Comparison of ENCODE assay signal across 24 cellular contexts in genomic region chr4:45122406-45122805, GRCh38.
DNase-seq lines count a peak whose midpoint lies in the region; ATAC-seq, FAIRE-seq and TF ChIP-seq lines count a peak whose summit lies in the region.
"Had no signal": no experiment of that assay in that cellular context is flagged by ENCODE, and none has a peak within 500 bp of the region (broad histone marks: within the 10 kb centered on the region; RNA-seq: fewer than 3 reads in every experiment).

No MANE protein-coding gene starts in this region.

- BruUV-seq in MCF 10A (replicated peaks; lab: Mats Ljungman, UMichigan) = no TSS peak

- H3K23me2 ChIP-seq in H1 (ENCODE audit: low read depth, low read length) = no peaks in the 10 kb centered on the region

- no peak overlapping the region for H4K8ac ChIP-seq in H1 (ENCODE audit: extremely low read depth, insufficient read depth, low read length)

- no peak overlapping the region for H4K91ac ChIP-seq in H1 (replicated peaks; ENCODE audit: insufficient read length, low read length)

- H2BK20ac ChIP-seq in H1 (ENCODE audit: low read length) = no peak overlapping the region

- H2AFZ ChIP-seq in H1 (ENCODE audit: low read length) (peak overlapping the region; percentile 20; the same call in 1 of the 2 replicates), smooth muscle cell (ENCODE audit: low read depth) (no peak overlapping the region)

- TF ChIP-seq RAD21 in H1 (IDR thresholded peaks at IDR 0.05 in 1 of 2, conservative IDR thresholded peaks at IDR 0.05 in 1 of 2; ENCODE audit: low read depth in 2 of 2, low read length in 2 of 2) = no peak

- H3K79me1 ChIP-seq in H1 (ENCODE audit: low read depth, low read length) = no peaks in the 10 kb centered on the region

- H3K9ac ChIP-seq in H1 (replicated peaks in 1 of 4; ENCODE audit: extremely low read depth in 1 of 4, low read depth in 3 of 4, low read length in 3 of 4) (no peak overlapping the region), smooth muscle cell (ENCODE audit: low read depth) (no peak overlapping the region)
- H3K9ac ChIP-seq: BLaER1 had no signal

- intact Hi-C loops in MCF 10A (cut with micrococcal nuclease) = no loop called here
- intact Hi-C loops in breast epithelium (cut with DNase I; ENCODE audit: low total_unique reads) = no loop called here

- no peaks in the 10 kb centered on the region for H3K9me3 ChIP-seq in breast epithelium
- H3K9me3 ChIP-seq in RWPE2 (ENCODE audit: severe bottlenecking) = no peaks in the 10 kb centered on the region
- no peaks in the 10 kb centered on the region for H3K9me3 ChIP-seq in H1 (ENCODE audit: insufficient read depth in 2 of 2, low read depth in 1 of 2, low read length in 1 of 2)
- H3K9me3 ChIP-seq in smooth muscle cell (replicated peaks; ENCODE audit: low read depth) = no peaks in the 10 kb centered on the region
- H3K9me3 ChIP-seq: BLaER1, Caco-2 had no signal

- H3K4me3 ChIP-seq in breast epithelium = no peak overlapping the region
- no peak overlapping the region for H3K4me3 ChIP-seq in RWPE2 (ENCODE audit: severe bottlenecking)
- H3K4me3 ChIP-seq in H1 (ENCODE audit: extremely low read depth in 1 of 4, insufficient read depth in 2 of 4, low read depth in 3 of 4, low read length in 4 of 4) = no peak overlapping the region
- no peak overlapping the region for H3K4me3 ChIP-seq in smooth muscle cell
- H3K4me3 ChIP-seq: BLaER1 had no signal

- H3K9me3 Mint-ChIP-seq in MCF 10A (ENCODE audit: unreplicated experiment) = no peaks in the 10 kb centered on the region
- H3K9me3 Mint-ChIP-seq in osteocyte (ENCODE audit: unreplicated experiment) = no peaks in the 10 kb centered on the region

- H3K4me1 Mint-ChIP-seq in MCF 10A (ENCODE audit: insufficient read depth, unreplicated experiment) (peaks cover 13% of the 10 kb centered on the region), osteocyte (ENCODE audit: unreplicated experiment) (no peaks in the 10 kb centered on the region)
- H3K4me1 Mint-ChIP-seq: B cell; CD4-positive, CD25-positive, alpha-beta regulatory T cell had no signal

- 89% methylated on average over 2 of the region's 2 CpGs; no CpG with 5 or more reads in 1 of the 2 experiments for WGBS in H1 (ENCODE audit: extremely low coverage in 1 of 2, insufficient coverage in 1 of 2, insufficient read length in 1 of 2, insufficient replicate concordance in 2 of 2, low coverage in 1 of 2, low lambda C conversion rate in 2 of 2, missing lambda C conversion rate in 1 of 2), 2 experiments
- 76% methylated on average over 2 of the region's 2 CpGs for WGBS in smooth muscle cell (ENCODE audit: low lambda C conversion rate)

- H3K27me3 Mint-ChIP-seq in MCF 10A (ENCODE audit: insufficient read depth, unreplicated experiment) = no peaks in the 10 kb centered on the region
- no peaks in the 10 kb centered on the region for H3K27me3 Mint-ChIP-seq in osteocyte (ENCODE audit: unreplicated experiment)
- H3K27me3 Mint-ChIP-seq: B cell; CD4-positive, CD25-positive, alpha-beta regulatory T cell had no signal

- H2BK15ac ChIP-seq in H1 (ENCODE audit: low read length) = no peak overlapping the region

- H2BK120ac ChIP-seq in H1 (replicated peaks; ENCODE audit: low read depth, low read length) = no peak overlapping the region

- H3K27ac ChIP-seq in breast epithelium (no peak overlapping the region), RWPE2 (ENCODE audit: poor library complexity, severe bottlenecking) (no peak overlapping the region), H1 (ENCODE audit: low read depth, low read length) (no peak overlapping the region), smooth muscle cell (ENCODE audit: low read depth) (peak overlapping the region; percentile 66)
- H3K27ac ChIP-seq: 22Rv1, BLaER1, C4-2B had no signal

- H3K14ac ChIP-seq in H1 (ENCODE audit: insufficient read length) = no peak overlapping the region

- no peak overlapping the region for H4K5ac ChIP-seq in H1 (ENCODE audit: insufficient read length, low read depth, low read length)

- TF ChIP-seq POLR2A in breast epithelium (IDR thresholded peaks at IDR 0.05) = no peak
- no peak for TF ChIP-seq POLR2A in H1 (IDR thresholded peaks at IDR 0.05; ENCODE audit: control extremely low read depth in 1 of 2, low read depth in 2 of 2, low read length in 2 of 2)

- CTCF ChIA-PET in MCF 10A (lab: Yijun Ruan, JAX) = no interaction called here
- CTCF ChIA-PET in H1 (lab: Charles Lee; ENCODE audit: partially characterized antibody) = interaction anchor here (0.6 to 0.8 kb wide), 2 partner anchors 15 to 197 kb away, joined by 3 to 4 read pairs; no protein-coding TSS in a partner anchor

- peak; percentile 33; the same call in 1 of the 3 replicates for ATAC-seq in RWPE2 (ENCODE audit: low read depth)
- ATAC-seq: CD8-positive, alpha-beta T cell had no signal

- no peak overlapping the region for H2BK5ac ChIP-seq in H1 (ENCODE audit: low read depth, low read length)

- H3F3A ChIP-seq in smooth muscle cell (ENCODE audit: low read depth) = no peaks in the 10 kb centered on the region

- H3K4ac ChIP-seq in H1 (replicated peaks; ENCODE audit: insufficient read length, low read depth, low read length) = no peak overlapping the region

- no peaks in the 10 kb centered on the region for H3K4me1 ChIP-seq in breast epithelium
- no peaks in the 10 kb centered on the region for H3K4me1 ChIP-seq in RWPE2 (ENCODE audit: insufficient read depth, poor library complexity, severe bottlenecking)
- H3K4me1 ChIP-seq in H1 (replicated peaks in 1 of 4; ENCODE audit: control insufficient read depth in 3 of 4, insufficient read depth in 4 of 4, low read length in 3 of 4) = no peaks in the 10 kb centered on the region
- H3K4me1 ChIP-seq in smooth muscle cell (ENCODE audit: low read depth) = no peaks in the 10 kb centered on the region
- H3K4me1 ChIP-seq: BLaER1, Caco-2 had no signal

- H3K36me3 ChIP-seq in breast epithelium (no peaks in the 10 kb centered on the region), RWPE2 (ENCODE audit: low read depth) (no peaks in the 10 kb centered on the region), H1 (ENCODE audit: control insufficient read depth in 2 of 4, insufficient read depth in 4 of 4, low read length in 3 of 4) (no peaks in the 10 kb centered on the region), smooth muscle cell (ENCODE audit: low read depth) (no peaks in the 10 kb centered on the region)
- H3K36me3 ChIP-seq: BLaER1 had no signal

- H3K4me2 ChIP-seq in H1 (ENCODE audit: insufficient read depth in 1 of 2, low read depth in 2 of 2, low read length in 2 of 2) (no peak overlapping the region), smooth muscle cell (no peak overlapping the region)
- H3K4me2 ChIP-seq: BLaER1 had no signal

- H3K4me3 Mint-ChIP-seq in MCF 10A (ENCODE audit: unreplicated experiment) (no peak overlapping the region), osteocyte (ENCODE audit: unreplicated experiment) (no peak overlapping the region)
- H3K4me3 Mint-ChIP-seq: B cell; CD4-positive, CD25-positive, alpha-beta regulatory T cell; CD8-positive, alpha-beta T cell had no signal

- FAIRE-seq in H1 (lab: Jason Lieb, UNC) = no peak
- FAIRE-seq: A204.1, GM12891, GM18507 had no signal

- H4K20me1 ChIP-seq in H1 (replicated peaks in 1 of 2; ENCODE audit: control insufficient read depth in 1 of 2, insufficient read depth in 2 of 2, low read length in 2 of 2) (no peaks in the 10 kb centered on the region), smooth muscle cell (ENCODE audit: low read depth) (no peaks in the 10 kb centered on the region)
- H4K20me1 ChIP-seq: BLaER1 had no signal

- no peak for DNase-seq in MCF 10A (ENCODE audit: unreplicated experiment)
- DNase-seq in breast epithelium (ENCODE audit: low spot score in 2 of 2) = no peak
- no peak for DNase-seq in RWPE2 (ENCODE audit: low spot score)
- DNase-seq in H1 (ENCODE audit: low read depth in 1 of 2, low spot score in 2 of 2) = no peak
- no peak for DNase-seq in smooth muscle cell (lab: John Stamatoyannopoulos, UW; ENCODE audit: unreplicated experiment)
- DNase-seq in osteocyte (ENCODE audit: extremely low spot score, unreplicated experiment) = no peak
- DNase-seq in retina = no peak
- no peak for DNase-seq in activated CD4-positive, alpha-beta T cell treated with anti-CD3 and anti-CD28 coated beads for 48 hours
- DNase-seq: Caco-2; CD4-positive, CD25-positive, alpha-beta regulatory T cell; CD8-positive, alpha-beta T cell; DMS153; DMS79 treated with DMSO at 0.1 percent for 48 hours; GF-D8; GOT3; H7; HCEC 1CT had no signal

- no peak overlapping the region for H2BK12ac ChIP-seq in H1 (ENCODE audit: low read depth, low read length)

- H3K56ac ChIP-seq in H1 (replicated peaks; ENCODE audit: insufficient read length, low read depth, low read length) = no peak overlapping the region

- H3K36me3 Mint-ChIP-seq in MCF 10A (ENCODE audit: insufficient read depth, unreplicated experiment) (no peaks in the 10 kb centered on the region), osteocyte (ENCODE audit: unreplicated experiment) (no peaks in the 10 kb centered on the region)
- H3K36me3 Mint-ChIP-seq: CD4-positive, CD25-positive, alpha-beta regulatory T cell; CD8-positive, alpha-beta T cell had no signal

- H3K27me3 ChIP-seq in breast epithelium (no peaks in the 10 kb centered on the region), RWPE2 (ENCODE audit: insufficient read depth, poor library complexity, severe bottlenecking) (no peaks in the 10 kb centered on the region), H1 (replicated peaks in 1 of 4; ENCODE audit: control insufficient read depth in 3 of 4, extremely low read depth in 1 of 4, insufficient read depth in 3 of 4, low read length in 3 of 4) (no peaks in the 10 kb centered on the region), smooth muscle cell (ENCODE audit: low read depth) (no peaks in the 10 kb centered on the region)
- H3K27me3 ChIP-seq: BLaER1 had no signal

- H3K79me2 ChIP-seq in H1 (ENCODE audit: control insufficient read depth in 1 of 2, insufficient read depth in 2 of 2, low read length in 2 of 2) = no peaks in the 10 kb centered on the region
- no peaks in the 10 kb centered on the region for H3K79me2 ChIP-seq in smooth muscle cell (ENCODE audit: low read depth)

- H3K27ac Mint-ChIP-seq in MCF 10A (ENCODE audit: low read depth, unreplicated experiment) (peak overlapping the region; percentile 47), osteocyte (ENCODE audit: unreplicated experiment) (no peak overlapping the region)
- H3K27ac Mint-ChIP-seq: B cell; CD4-positive, CD25-positive, alpha-beta regulatory T cell; CD8-positive, alpha-beta T cell had no signal

- H3K23ac ChIP-seq in H1 (ENCODE audit: insufficient read length) = no peak overlapping the region

- no peak overlapping the region for H3K18ac ChIP-seq in H1 (ENCODE audit: extremely low read depth, low read length)

- TF ChIP-seq CTCF in MCF 10A (IDR thresholded peaks at IDR 0.05; ENCODE audit: unreplicated experiment) = no peak
- no peak for TF ChIP-seq CTCF in breast epithelium (IDR thresholded peaks at IDR 0.05)
- no peak for TF ChIP-seq CTCF in RWPE2 (IDR thresholded peaks at IDR 0.05; ENCODE audit: poor library complexity, severe bottlenecking)
- no peak for TF ChIP-seq CTCF in H1 (IDR thresholded peaks at IDR 0.05; ENCODE audit: control extremely low read depth in 1 of 3, insufficient read depth in 1 of 3, low read depth in 1 of 3, low read length in 3 of 3)
- no peak for TF ChIP-seq CTCF in smooth muscle cell (IDR thresholded peaks at IDR 0.05; ENCODE audit: borderline replicate concordance, insufficient read depth, poor library complexity, severe bottlenecking)
- no peak for TF ChIP-seq CTCF in osteocyte (IDR thresholded peaks at IDR 0.05)

- no peak for TF ChIP-seq EP300 in H1 (IDR thresholded peaks at IDR 0.05; ENCODE audit: borderline replicate concordance in 1 of 2, low read depth in 2 of 2, low read length in 2 of 2)

- POLR2A ChIA-PET in MCF 10A (lab: Yijun Ruan, JAX) (interaction anchor here (0.7 to 1.2 kb wide), 4 partner anchors 33 to 194 kb away, joined by 3 to 4 read pairs (median 3); no protein-coding TSS in a partner anchor), H1 (lab: Charles Lee; ENCODE audit: partially characterized antibody) (no interaction called here)

- no peak overlapping the region for H2AK5ac ChIP-seq in H1 (ENCODE audit: low read depth, low read length)
